ENCODE assay signal across 12 cellular contexts in genomic region chr16:1537763-1538289, GRCh38. TPM values are rescaled to one million over a fixed set of nuclear protein-coding genes. Genes with fewer than 3 reads are reported as not detected.
A peak's percentile ranks its signal among the peaks of the same experiment; 100 is the strongest.
DNase-seq lines count a peak whose midpoint lies in the region; ATAC-seq and TF ChIP-seq lines count a peak whose summit lies in the region.
"Had no signal": no experiment of that assay in that cellular context is flagged by ENCODE, and none has a peak within 500 bp of the region (broad histone marks: within the 10 kb centered on the region; RNA-seq: fewer than 3 reads in every experiment).

No MANE protein-coding gene starts in this region.

- no peaks in the 10 kb centered on the region for H3K27me3 Mint-ChIP-seq in CD8-positive, alpha-beta T cell (ENCODE audit: low read depth)

- no peak for TF ChIP-seq CTCF in CD8-positive, alpha-beta T cell (IDR thresholded peaks at IDR 0.05)
- TF ChIP-seq CTCF in WERI-Rb-1 (IDR thresholded peaks at IDR 0.05; ENCODE audit: low read depth, low read length) (no peak), GM13977 (IDR thresholded peaks at IDR 0.05; ENCODE audit: extremely low read depth, insufficient read depth, missing control alignments) (no peak)

- no peaks in the 10 kb centered on the region for H3K27me3 ChIP-seq in CD8-positive, alpha-beta T cell (ENCODE audit: insufficient read depth, low read length)
- H3K27me3 ChIP-seq in WERI-Rb-1 (ENCODE audit: insufficient read depth, low read depth, severe bottlenecking) (no peaks in the 10 kb centered on the region), rectal smooth muscle tissue (ENCODE audit: control insufficient read depth, insufficient read depth, low read length) (no peaks in the 10 kb centered on the region)

- H3K27ac ChIP-seq in CD8-positive, alpha-beta T cell (ENCODE audit: low read depth, low read length), result peak overlapping the region; percentile 28
- H3K27ac ChIP-seq in WERI-Rb-1 (peak overlapping the region; percentile 94), rectal smooth muscle tissue (ENCODE audit: low read depth, low read length) (peak overlapping the region; percentile 0)

- peak overlapping the region; percentile 81 for H3K27ac Mint-ChIP-seq in CD8-positive, alpha-beta T cell

- H3K36me3 Mint-ChIP-seq in CD8-positive, alpha-beta T cell, result peaks cover 67% of the 10 kb centered on the region

- no peaks in the 10 kb centered on the region for H3K9me3 ChIP-seq in CD8-positive, alpha-beta T cell (ENCODE audit: low read length)
- no peaks in the 10 kb centered on the region for H3K9me3 ChIP-seq in WERI-Rb-1 (ENCODE audit: severe bottlenecking)
- H3K9me3 ChIP-seq: HAP-1 had no signal

- ATAC-seq in CD8-positive, alpha-beta T cell, result peak; percentile 25

- H3K4me1 ChIP-seq in CD8-positive, alpha-beta T cell (ENCODE audit: insufficient read depth, low read length), result peaks cover 76% of the 10 kb centered on the region
- peaks cover 15% of the 10 kb centered on the region for H3K4me1 ChIP-seq in rectal smooth muscle tissue (ENCODE audit: control insufficient read depth, insufficient read depth, low read length)
- H3K4me1 ChIP-seq: HAP-1 had no signal

- in situ Hi-C loops in GM13977 (cut with MboI; ENCODE audit: low pct_unique_long_range_greater_than_20kb, low sequenced_read_pairs, unreplicated experiment), result no loop called here

- DNase-seq in CD8-positive, alpha-beta T cell, result peak in 4 of 7 experiments; percentile 39 to 73 (median 52)
- DNase-seq in WERI-Rb-1, result no peak
- DNase-seq in central memory CD4-positive, alpha-beta T cell, result peak; percentile 42
- DNase-seq in NCI-H446 treated with DMSO at 0.1 percent for 48 hours (lab: John Stamatoyannopoulos, UW), result no peak
- DNase-seq in NCI-H187 treated with DMSO at 0.1 percent for 48 hours (lab: John Stamatoyannopoulos, UW), result no peak
- DNase-seq in NAMALWA (ENCODE audit: low spot score), result no peak
- DNase-seq in GM13977 (ENCODE audit: low spot score), result no peak
- DNase-seq: KG1, NCI-H510A, SHP77 treated with DMSO at 0.1 percent for 48 hours had no signal

- no peak overlapping the region for H3K9ac ChIP-seq in rectal smooth muscle tissue (ENCODE audit: low read length)

- POLR2A ChIA-PET in CD8-positive, alpha-beta T cell (lab: Charles Lee), result interaction anchor here (0.9 to 2.2 kb wide), 5 partner anchors 10 to 168 kb away, joined by 3 to 7 read pairs (median 3); partner anchors contain the start of genes MAPK8IP3 and TELO2

- CTCF ChIA-PET in CD8-positive, alpha-beta T cell (lab: Charles Lee), result interaction anchor here (0.6 to 2.1 kb wide), 5 partner anchors 9 to 117 kb away, joined by 3 to 5 read pairs (median 3); partner anchors contain the start of gene UQCC4

- H3K36me3 ChIP-seq in CD8-positive, alpha-beta T cell (ENCODE audit: insufficient read depth, low read length), result peaks cover 45% of the 10 kb centered on the region
- H3K36me3 ChIP-seq in WERI-Rb-1 (no peaks in the 10 kb centered on the region; the same call in 1 of the 2 replicates), rectal smooth muscle tissue (ENCODE audit: control insufficient read depth, insufficient read depth, low read length) (peaks cover 11% of the 10 kb centered on the region)
- H3K36me3 ChIP-seq: HAP-1 had no signal

- peak overlapping the region; percentile 46 for H3K4me3 ChIP-seq in CD8-positive, alpha-beta T cell (ENCODE audit: low read depth, low read length)
- H3K4me3 ChIP-seq in WERI-Rb-1 (ENCODE audit: low read depth, low read length) (no peak overlapping the region), rectal smooth muscle tissue (ENCODE audit: low read length) (no peak overlapping the region)
- H3K4me3 ChIP-seq: HAP-1 had no signal

- peak overlapping the region; percentile 88 for H3K4me3 Mint-ChIP-seq in CD8-positive, alpha-beta T cell

- H3K9me3 Mint-ChIP-seq in CD8-positive, alpha-beta T cell, result no peaks in the 10 kb centered on the region

- intact Hi-C loops in CD8-positive, alpha-beta T cell (cut with DNase I, micrococcal nuclease), result loop anchor here (1.0 to 10.0 kb wide), 6 partner anchors 63 to 233 kb away; partner anchors contain the start of genes CLCN7 (in 1 of the 2), CRAMP1 (in 1 of the 2), IFT140 (in 1 of the 2) and UBE2I (in 1 of the 2)

- H3K4me1 Mint-ChIP-seq in CD8-positive, alpha-beta T cell (ENCODE audit: low read depth), result peaks cover 67% of the 10 kb centered on the region

RNA-seq across cellular contexts. Expression of gene TMEM204, which starts 4.4 kb away (rescaled TPM):
- total RNA-seq in CD8-positive, alpha-beta T cell, result 1 to 10 TPM; 6.8 to 7.3 TPM

RNA-seq across cellular contexts. Expression of gene TELO2, which starts 44.7 kb away (rescaled TPM):
- 10 to 100 TPM; 23.0 to 23.6 TPM for total RNA-seq in CD8-positive, alpha-beta T cell

RNA-seq across cellular contexts. Expression of gene PTX4, which starts 49.1 kb away (rescaled TPM):
- not detected for total RNA-seq in CD8-positive, alpha-beta T cell

Comparison
In these comparisons a context has a peak if more than half of its experiments do, and no peak if none do; other contexts are left out.
1. DNase-seq: peak in CD8-positive, alpha-beta T cell (4 of 7) and central memory CD4-positive, alpha-beta T cell (single experiment); none in WERI-Rb-1 (single experiment), NCI-H446 treated with DMSO at 0.1 percent for 48 hours (single experiment), NCI-H187 treated with DMSO at 0.1 percent for 48 hours (single experiment), NAMALWA (single experiment) and GM13977 (single experiment).
2. H3K27ac ChIP-seq: peak in every context shown above with its lines; median percentile 94 in WERI-Rb-1; 28 in CD8-positive, alpha-beta T cell; 0 in rectal smooth muscle tissue.